In genomic region chr4:158181906-158182305, GRCh38 we compare ENCODE assay signal across 15 cellular contexts. TPM values are rescaled to one million over a fixed set of nuclear protein-coding genes. Genes with fewer than 3 reads are reported as not detected.
"Had no signal": no experiment of that assay in that cellular context is flagged by ENCODE, and none has a peak within 500 bp of the region (broad histone marks: within the 10 kb centered on the region; RNA-seq: fewer than 3 reads in every experiment).

No MANE protein-coding gene starts in this region.

- H3K27ac Mint-ChIP-seq: effector memory CD8-positive, alpha-beta T cell; natural killer cell treated with Interleukin-12 subunit alpha and Interleukin-12 subunit beta and Interleukin-15 and Interleukin-18, amount 100 ng/mL, for 72 hours; stimulated activated naive CD8-positive, alpha-beta T cell treated with anti-CD3 and anti-CD28 coated beads, Interleukin-15, Interleukin-2, amounts not matched to agents 100 ng/mL and 50 ng/mL, for 24 hours; WTC11 had no signal

- H3K36me3 ChIP-seq: lower lobe of right lung, pancreas had no signal

- FAIRE-seq: pancreas had no signal

- H3K4me1 Mint-ChIP-seq: central memory CD8-positive, alpha-beta T cell had no signal

- H3K27me3 ChIP-seq: pancreas, testis had no signal

- H3K36me3 Mint-ChIP-seq: natural killer cell treated with Interleukin-12 subunit alpha and Interleukin-12 subunit beta and Interleukin-15 and Interleukin-18, amount 100 ng/mL, for 72 hours; WTC11 had no signal

- DNase-seq: activated CD4-positive, alpha-beta T cell treated with anti-CD3 and anti-CD28 coated beads for 48 hours; activated naive CD4-positive, alpha-beta T cell treated with Interleukin-2 at 50 U/mL for 16 hours; effector memory CD8-positive, alpha-beta T cell; left cardiac atrium; lower lobe of right lung; pancreas; stimulated activated CD4-positive, alpha-beta T cell treated with anti-CD3 and anti-CD28 coated beads, Interleukin-4, amount 100 ng/mL, for 1 hour; stimulated activated CD8-positive, alpha-beta memory T cell treated with anti-CD3 and anti-CD28 coated beads, Interleukin-4, amount 100 ng/mL, for 48 hours had no signal

- H3K9me3 Mint-ChIP-seq: central memory CD8-positive, alpha-beta T cell; natural killer cell treated with Interleukin-12 subunit alpha and Interleukin-12 subunit beta and Interleukin-15 and Interleukin-18, amount 100 ng/mL, for 72 hours; stimulated activated naive CD8-positive, alpha-beta T cell treated with anti-CD3 and anti-CD28 coated beads, Interleukin-15, Interleukin-2, amounts not matched to agents 100 ng/mL and 50 ng/mL, for 24 hours; WTC11 had no signal

- H3K4me3 Mint-ChIP-seq: central memory CD8-positive, alpha-beta T cell; effector memory CD8-positive, alpha-beta T cell; natural killer cell treated with Interleukin-12 subunit alpha and Interleukin-12 subunit beta and Interleukin-15 and Interleukin-18, amount 100 ng/mL, for 72 hours; stimulated activated naive CD8-positive, alpha-beta T cell treated with anti-CD3 and anti-CD28 coated beads, Interleukin-15, Interleukin-2, amounts not matched to agents 100 ng/mL and 50 ng/mL, for 24 hours; WTC11 had no signal

- H3K27ac ChIP-seq: epithelial cell of prostate, lower lobe of right lung, pancreas, testis had no signal

- ATAC-seq: effector memory CD8-positive, alpha-beta T cell; lower lobe of right lung; natural killer cell treated with Interleukin-12 subunit alpha and Interleukin-12 subunit beta and Interleukin-15 and Interleukin-18, amount 100 ng/mL, for 72 hours; pancreas had no signal

- H3K4me3 ChIP-seq: lower lobe of right lung, pancreas had no signal

- H3K27me3 Mint-ChIP-seq: central memory CD8-positive, alpha-beta T cell; effector memory CD8-positive, alpha-beta T cell; stimulated activated naive CD8-positive, alpha-beta T cell treated with anti-CD3 and anti-CD28 coated beads, Interleukin-15, Interleukin-2, amounts not matched to agents 100 ng/mL and 50 ng/mL, for 24 hours had no signal

- H3K4me1 ChIP-seq: lower lobe of right lung, testis had no signal

- H3K9me3 ChIP-seq: lower lobe of right lung, pancreas, testis had no signal

RNA-seq across cellular contexts. Expression of gene GASK1B, which starts 9.1 kb away (rescaled TPM):
- total RNA-seq: natural killer cell treated with Interleukin-12 subunit alpha and Interleukin-12 subunit beta and Interleukin-15 and Interleukin-18, amount 100 ng/mL, for 72 hours; T-helper 1 cell treated with Interleukin-12 subunit alpha and Interleukin-12 subunit beta and Interleukin-4 antibody, amounts not matched to agents 30 ng/mL and 1 ng/mL, for 36 hours had no signal
